Comparison of ENCODE assay signal across 1 cellular context in the genomic region with DNA sequence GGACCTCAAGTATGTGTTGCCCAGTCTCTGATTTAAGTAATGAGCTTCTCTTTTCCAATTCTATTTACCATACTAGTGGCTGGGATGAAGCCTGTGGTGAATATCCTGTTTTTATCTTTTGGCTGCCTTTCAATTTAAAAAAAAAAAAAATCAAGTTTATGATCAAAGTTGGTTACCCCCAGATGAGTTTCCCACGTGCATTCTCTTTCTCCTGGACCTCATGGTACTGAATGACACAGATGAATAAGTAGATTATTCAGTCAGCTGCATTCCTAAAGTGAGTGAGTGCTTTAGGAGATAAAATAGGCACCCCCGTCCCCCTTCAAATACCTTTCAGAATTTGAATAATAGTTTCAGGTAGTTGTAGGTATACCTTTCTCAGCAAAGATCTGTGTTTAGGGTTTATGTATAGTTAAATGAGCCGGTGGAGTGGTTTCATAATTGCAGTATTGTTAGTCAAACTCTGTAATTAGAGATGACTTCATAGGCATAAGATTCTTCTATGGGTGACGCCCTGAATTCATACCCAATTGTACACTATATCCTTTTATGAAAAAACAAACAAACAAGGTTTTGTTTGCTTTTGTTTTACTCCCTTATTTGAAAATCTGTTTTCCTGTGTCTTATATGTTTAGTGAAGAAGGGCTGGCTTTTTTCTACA.
TF ChIP-seq lines count a peak whose summit lies in the region.

No MANE protein-coding gene starts in this region.

TF ChIP-seq in GM23338, 12 proteins besides CTCF, POLR2A, EP300 and RAD21 (continued from another document):
- TF ChIP-seq ETS1 (IDR thresholded peaks at IDR 0.05) = no peak
- TF ChIP-seq, protein P1, sequence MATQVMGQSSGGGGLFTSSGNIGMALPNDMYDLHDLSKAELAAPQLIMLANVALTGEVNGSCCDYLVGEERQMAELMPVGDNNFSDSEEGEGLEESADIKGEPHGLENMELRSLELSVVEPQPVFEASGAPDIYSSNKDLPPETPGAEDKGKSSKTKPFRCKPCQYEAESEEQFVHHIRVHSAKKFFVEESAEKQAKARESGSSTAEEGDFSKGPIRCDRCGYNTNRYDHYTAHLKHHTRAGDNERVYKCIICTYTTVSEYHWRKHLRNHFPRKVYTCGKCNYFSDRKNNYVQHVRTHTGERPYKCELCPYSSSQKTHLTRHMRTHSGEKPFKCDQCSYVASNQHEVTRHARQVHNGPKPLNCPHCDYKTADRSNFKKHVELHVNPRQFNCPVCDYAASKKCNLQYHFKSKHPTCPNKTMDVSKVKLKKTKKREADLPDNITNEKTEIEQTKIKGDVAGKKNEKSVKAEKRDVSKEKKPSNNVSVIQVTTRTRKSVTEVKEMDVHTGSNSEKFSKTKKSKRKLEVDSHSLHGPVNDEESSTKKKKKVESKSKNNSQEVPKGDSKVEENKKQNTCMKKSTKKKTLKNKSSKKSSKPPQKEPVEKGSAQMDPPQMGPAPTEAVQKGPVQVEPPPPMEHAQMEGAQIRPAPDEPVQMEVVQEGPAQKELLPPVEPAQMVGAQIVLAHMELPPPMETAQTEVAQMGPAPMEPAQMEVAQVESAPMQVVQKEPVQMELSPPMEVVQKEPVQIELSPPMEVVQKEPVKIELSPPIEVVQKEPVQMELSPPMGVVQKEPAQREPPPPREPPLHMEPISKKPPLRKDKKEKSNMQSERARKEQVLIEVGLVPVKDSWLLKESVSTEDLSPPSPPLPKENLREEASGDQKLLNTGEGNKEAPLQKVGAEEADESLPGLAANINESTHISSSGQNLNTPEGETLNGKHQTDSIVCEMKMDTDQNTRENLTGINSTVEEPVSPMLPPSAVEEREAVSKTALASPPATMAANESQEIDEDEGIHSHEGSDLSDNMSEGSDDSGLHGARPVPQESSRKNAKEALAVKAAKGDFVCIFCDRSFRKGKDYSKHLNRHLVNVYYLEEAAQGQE (IDR thresholded peaks at IDR 0.05; ENCODE audit: unreplicated experiment) = no peak
- TF ChIP-seq ZNF114 (CRISPR knock-in tag; IDR thresholded peaks at IDR 0.05) = no peak
- no peak for TF ChIP-seq EZH2phosphoT487 (IDR thresholded peaks at IDR 0.05; ENCODE audit: unreplicated experiment)
- TF ChIP-seq ZNF331 (CRISPR knock-in tag; IDR thresholded peaks at IDR 0.05; ENCODE audit: low read depth) = no peak
- no peak for TF ChIP-seq STAT1 (IDR thresholded peaks at IDR 0.05; ENCODE audit: unreplicated experiment)
